ENCODE assay signal across 13 cellular contexts in genomic region chr12:106861984-106862894, GRCh38.
A peak's percentile ranks its signal among the peaks of the same experiment; 100 is the strongest.
DNase-seq lines count a peak whose midpoint lies in the region.
"Had no signal": no experiment of that assay in that cellular context is flagged by ENCODE, and none has a peak within 500 bp of the region (broad histone marks: within the 10 kb centered on the region; RNA-seq: fewer than 3 reads in every experiment).

No MANE protein-coding gene starts in this region.

- peak; percentile 49 for DNase-seq in AG08395 (ENCODE audit: low spot score)
- DNase-seq in HCEC 1CT, result peak; percentile 95
- DNase-seq in amniotic stem cell (lab: John Stamatoyannopoulos, UW), result peak; percentile 54
- peak; percentile 8 for DNase-seq in hepatic stellate cell (ENCODE audit: low spot score)
- no peak for DNase-seq in effector CD8-positive, alpha-beta T cell (lab: John Stamatoyannopoulos, UW)
- DNase-seq in GM19240 (ENCODE audit: insufficient read length, low spot score), result no peak
- DNase-seq in mesendoderm, result no peak
- DNase-seq in inferior parietal cortex (ENCODE audit: extremely low spot score), result no peak
- DNase-seq: activated naive CD8-positive, alpha-beta T cell treated with anti-CD3 and anti-CD28 coated beads for 36 hours; effector CD4-positive, alpha-beta T cell; GOT3; psoas muscle had no signal

- no peaks in the 10 kb centered on the region for H3K27me3 ChIP-seq in mesendoderm (ENCODE audit: insufficient read depth, low read length, poor library complexity)

- no peak overlapping the region for H2BK120ac ChIP-seq in mesendoderm (ENCODE audit: low read depth, low read length)

- no peak overlapping the region for H3K9ac ChIP-seq in mesendoderm (ENCODE audit: low read length)

- WGBS in mesendoderm (ENCODE audit: extremely low coverage, insufficient coverage, low lambda C conversion rate), result no CpG with 5 or more reads among the region's 3 CpGs

- no peaks in the 10 kb centered on the region for H3K36me3 ChIP-seq in mesendoderm (ENCODE audit: control insufficient read depth, insufficient read depth, low read length)

- H2BK15ac ChIP-seq in mesendoderm (replicated peaks; ENCODE audit: low read depth), result no peak overlapping the region

- H4K5ac ChIP-seq in mesendoderm (ENCODE audit: low read length), result no peak overlapping the region

- H3K4me1 ChIP-seq in mesendoderm (ENCODE audit: control insufficient read depth, low read depth, low read length), result no peaks in the 10 kb centered on the region

- H3K4ac ChIP-seq in mesendoderm (ENCODE audit: low read depth, low read length), result no peak overlapping the region

- no peak overlapping the region for H4K8ac ChIP-seq in mesendoderm (ENCODE audit: low read depth, low read length)

- H3K27ac ChIP-seq in mesendoderm (ENCODE audit: low read depth, low read length), result no peak overlapping the region
- H3K27ac ChIP-seq: psoas muscle had no signal

- H3K18ac ChIP-seq in mesendoderm (ENCODE audit: low read length), result no peak overlapping the region

- no peak overlapping the region for H3K56ac ChIP-seq in mesendoderm (ENCODE audit: low read length)

- H2AK5ac ChIP-seq in mesendoderm (ENCODE audit: low read length), result no peak overlapping the region

- H3K23ac ChIP-seq in mesendoderm (ENCODE audit: low read length), result no peak overlapping the region

- H3K4me3 ChIP-seq in mesendoderm (ENCODE audit: low read length), result no peak overlapping the region
- H3K4me3 ChIP-seq: GM12878, psoas muscle had no signal

- H3K4me2 ChIP-seq in mesendoderm (ENCODE audit: low read length), result no peak overlapping the region

- H3K79me1 ChIP-seq in mesendoderm (ENCODE audit: low read length), result no peaks in the 10 kb centered on the region

- no peaks in the 10 kb centered on the region for H3K79me2 ChIP-seq in mesendoderm (ENCODE audit: control insufficient read depth, insufficient read depth, low read length)

- no peak overlapping the region for H2BK5ac ChIP-seq in mesendoderm (ENCODE audit: low read length)

Comparison
In these comparisons a context has a peak if more than half of its experiments do, and no peak if none do; other contexts are left out.
1. DNase-seq: peak in AG08395 (single experiment), HCEC 1CT (single experiment), amniotic stem cell (single experiment) and hepatic stellate cell (single experiment); none in effector CD8-positive, alpha-beta T cell (single experiment), GM19240 (single experiment), mesendoderm (single experiment) and inferior parietal cortex (single experiment).